8 cellular contexts compared by ENCODE assay signal in the genomic region with DNA sequence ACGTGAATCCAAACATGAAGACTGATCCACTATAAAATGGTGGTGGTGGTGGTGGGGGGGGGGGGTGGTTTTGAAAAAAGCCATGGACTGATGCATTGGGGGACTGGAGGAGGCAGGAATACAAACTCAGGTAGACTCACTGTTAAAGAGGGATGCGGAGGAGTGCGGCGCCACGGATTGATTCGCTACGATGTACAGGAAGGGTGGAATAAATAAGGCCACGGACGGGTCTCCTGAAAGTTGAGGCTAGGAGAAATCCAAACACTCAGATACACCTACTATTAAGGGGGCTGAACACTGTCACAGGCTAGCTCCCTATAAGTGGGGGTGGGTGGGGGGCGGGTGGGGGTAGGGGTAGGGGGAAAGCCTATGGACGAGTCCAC. TPM values are rescaled to one million over a fixed set of nuclear protein-coding genes. Genes with fewer than 3 reads are reported as not detected.
DNase-seq lines count a peak whose midpoint lies in the region; ATAC-seq, FAIRE-seq and TF ChIP-seq lines count a peak whose summit lies in the region.

No MANE protein-coding gene starts in this region.

- ATAC-seq in pancreas: no peak
- no peak for ATAC-seq in HG03135 (IDR thresholded peaks at IDR 0.05; ENCODE audit: unreplicated experiment)
- no peak for ATAC-seq in HG03196 (IDR thresholded peaks at IDR 0.05; ENCODE audit: unreplicated experiment)

- H3K4me2 ChIP-seq in OCI-LY3 (ENCODE audit: low read length): peak overlapping the region; percentile 92
- H3K4me2 ChIP-seq in endothelial cell of umbilical vein (ENCODE audit: insufficient read depth, low read length): peak overlapping the region; percentile 66

- H3K9ac ChIP-seq in OCI-LY3 (ENCODE audit: low read length): peak overlapping the region; percentile 92
- H3K9ac ChIP-seq in endothelial cell of umbilical vein (replicated peaks; ENCODE audit: extremely low read depth, insufficient read depth, low read length): peak overlapping the region; percentile 52

- no peaks in the 10 kb centered on the region for H3K27me3 ChIP-seq in OCI-LY3 (ENCODE audit: low read depth, low read length)
- no peaks in the 10 kb centered on the region for H3K27me3 ChIP-seq in endothelial cell of umbilical vein (ENCODE audit: control insufficient read depth in 2 of 2, insufficient read depth in 2 of 2, low read length in 2 of 2)
- H3K27me3 ChIP-seq in pancreas: no peaks in the 10 kb centered on the region

- peaks cover 37% of the 10 kb centered on the region for H3K4me1 Mint-ChIP-seq in Calu3 (ENCODE audit: low read depth, unreplicated experiment)

- POLR2A ChIA-PET in endothelial cell of umbilical vein (lab: Charles Lee): no interaction called here

- no peak for DNase-seq in Calu3
- DNase-seq in endothelial cell of umbilical vein (ENCODE audit: low read depth, low spot score): no peak
- no peak for DNase-seq in pancreas
- DNase-seq in NCI-H345 (lab: John Stamatoyannopoulos, UW): no peak
- DNase-seq in activated CD4-positive, CD25-positive, alpha-beta regulatory T cell treated with anti-CD3 and anti-CD28 coated beads, Interleukin-2, amount 50 U/mL, for 72 hours: no peak

- H3K4me3 ChIP-seq in OCI-LY3 (ENCODE audit: low read length) (peak overlapping the region; percentile 100), endothelial cell of umbilical vein (replicated peaks in 1 of 3; ENCODE audit: insufficient read depth in 1 of 3, low read depth in 1 of 3, low read length in 3 of 3) (peak overlapping the region in 2 of 3 experiments; percentile 56 to 88), pancreas (peak overlapping the region; percentile 33 to 56 (median 40))

- H3K9me1 ChIP-seq in endothelial cell of umbilical vein (replicated peaks; ENCODE audit: control insufficient read depth, extremely low read depth, insufficient read depth, low read length): no peaks in the 10 kb centered on the region

- no peak for TF ChIP-seq POLR2A in endothelial cell of umbilical vein (IDR thresholded peaks at IDR 0.05; ENCODE audit: low read depth, low read length)

- peak overlapping the region; percentile 82 for H3K27ac Mint-ChIP-seq in Calu3 (ENCODE audit: unreplicated experiment)

- CTCF ChIA-PET in Calu3 (lab: Charles Lee): interaction anchor here (0.6 to 1.2 kb wide), 2 partner anchors 36 to 1878 kb away, joined by 3 to 5 read pairs; no protein-coding TSS in a partner anchor
- CTCF ChIA-PET in endothelial cell of umbilical vein (lab: Charles Lee): interaction anchor here (1.0 kb wide), 1 partner anchor 68 kb away, joined by 3 read pairs; the partner anchor contains the start of gene TIMP1

- peak; percentile 49 for FAIRE-seq in endothelial cell of umbilical vein (lab: Jason Lieb, UNC)
- FAIRE-seq in pancreas (lab: Jason Lieb, UNC): no peak

- TF ChIP-seq CTCF in Calu3 (IDR thresholded peaks at IDR 0.05; ENCODE audit: unreplicated experiment) (no peak), OCI-LY3 (IDR thresholded peaks at IDR 0.05; ENCODE audit: low read depth, low read length) (no peak), endothelial cell of umbilical vein (IDR thresholded peaks at IDR 0.05; ENCODE audit: extremely low read depth in 1 of 2, insufficient read depth in 1 of 2, low read depth in 1 of 2, low read length in 2 of 2) (no peak), pancreas (IDR thresholded peaks at IDR 0.05) (no peak)

- no peaks in the 10 kb centered on the region for H3K9me3 Mint-ChIP-seq in Calu3 (ENCODE audit: low read depth, unreplicated experiment)

- BruUV-seq in Calu3 (replicated peaks; lab: Mats Ljungman, UMichigan): no TSS peak
- BruUV-seq in endothelial cell of umbilical vein (replicated peaks; lab: Mats Ljungman, UMichigan): no TSS peak

- H3K4me3 Mint-ChIP-seq in Calu3 (ENCODE audit: low read depth, unreplicated experiment): peak overlapping the region; percentile 77

- no peaks in the 10 kb centered on the region for H3K27me3 Mint-ChIP-seq in Calu3 (ENCODE audit: unreplicated experiment)

- H3K36me3 ChIP-seq in OCI-LY3 (replicated peaks; ENCODE audit: low read depth, low read length) (peaks cover 14% of the 10 kb centered on the region), endothelial cell of umbilical vein (ENCODE audit: control insufficient read depth in 2 of 2, extremely low read depth in 1 of 2, insufficient read depth in 2 of 2, low read length in 2 of 2) (peaks cover 2 to 3% of the 10 kb centered on the region in 2 experiments), pancreas (no peaks in the 10 kb centered on the region)

- H3K4me1 ChIP-seq in OCI-LY3 (ENCODE audit: low read length): peaks cover 20% of the 10 kb centered on the region
- peaks cover 14% of the 10 kb centered on the region for H3K4me1 ChIP-seq in endothelial cell of umbilical vein (ENCODE audit: control insufficient read depth, extremely low read depth, insufficient read depth, low read length)
- H3K4me1 ChIP-seq in pancreas: no peaks in the 10 kb centered on the region

- H3K9me3 ChIP-seq in OCI-LY3 (ENCODE audit: insufficient read depth, low read length) (no peaks in the 10 kb centered on the region), endothelial cell of umbilical vein (replicated peaks; ENCODE audit: control insufficient read depth, insufficient read depth, low read length) (no peaks in the 10 kb centered on the region), pancreas (no peaks in the 10 kb centered on the region)

- H3K27ac ChIP-seq in OCI-LY3 (ENCODE audit: low read length) (no peak overlapping the region), endothelial cell of umbilical vein (ENCODE audit: insufficient read depth, low read depth, low read length) (peak overlapping the region; percentile 21), pancreas (peak overlapping the region in 1 of 4 donors; percentile 55)

- 0 to 35% methylated on average over 11 of the region's 11 CpGs for WGBS in pancreas, 2 donors

- intact Hi-C loops in Calu3 (cut with micrococcal nuclease; ENCODE audit: unreplicated experiment) (loop anchor here (10.0 kb wide), 1 partner anchor 85 kb away; the partner anchor contains the start of gene ARAF), endothelial cell of umbilical vein (cut with micrococcal nuclease) (loop anchor here (1.0 to 2.0 kb wide), 2 partner anchors 9 to 377 kb away; no protein-coding TSS in a partner anchor), pancreas (cut with DNase I) (no loop called here)

- dilution Hi-C loops in endothelial cell of umbilical vein (cut with MboI; ENCODE audit: extremely low pct_ligation_motif_present, low sequenced_read_pairs): no loop called here

- peaks cover 37% of the 10 kb centered on the region for H3K36me3 Mint-ChIP-seq in Calu3 (ENCODE audit: insufficient read depth, unreplicated experiment)

- peaks cover 35% of the 10 kb centered on the region for H3K79me2 ChIP-seq in OCI-LY3 (ENCODE audit: low read length)
- peaks cover 10% of the 10 kb centered on the region for H3K79me2 ChIP-seq in endothelial cell of umbilical vein (ENCODE audit: control insufficient read depth, insufficient read depth, low read length)

- H2AFZ ChIP-seq in OCI-LY3 (ENCODE audit: low read depth, low read length) (no peak overlapping the region), endothelial cell of umbilical vein (ENCODE audit: low read depth, low read length) (no peak overlapping the region)

- no peaks in the 10 kb centered on the region; the same call in 1 of the 2 replicates for H4K20me1 ChIP-seq in OCI-LY3 (ENCODE audit: insufficient read depth, low read length)
- H4K20me1 ChIP-seq in endothelial cell of umbilical vein (replicated peaks; ENCODE audit: control insufficient read depth, extremely low read depth, insufficient read depth, low read length): no peaks in the 10 kb centered on the region

RNA-seq across cellular contexts. Expression of gene ELK1, which starts 0.6 kb away (rescaled TPM):
- total RNA-seq in Calu3 (2022): 42.4 and 43.9 TPM in 2 replicates
- 27.5 and 28.7 TPM in 2 replicates for total RNA-seq in endothelial cell of umbilical vein
- polyA plus RNA-seq in endothelial cell of umbilical vein: 18.3 and 21.0 TPM in 2 replicates
- polyA plus RNA-seq in endothelial cell of umbilical vein (2011; cell fraction: cytosol; rRNA removed): 12.1 and 15.2 TPM in 2 replicates
- polyA plus RNA-seq in endothelial cell of umbilical vein (2011; cell fraction: nucleus; rRNA removed): 9.7 and 9.8 TPM in 2 replicates
- polyA plus RNA-seq in endothelial cell of umbilical vein (2012): 15.9 and 19.6 TPM in 2 replicates
- 11.5 and 16.5 TPM in 2 replicates for polyA minus RNA-seq in endothelial cell of umbilical vein
- 32.8 TPM for polyA minus RNA-seq in endothelial cell of umbilical vein (2011; cell fraction: cytosol; rRNA and poly(A)+ RNA removed)
- polyA minus RNA-seq in endothelial cell of umbilical vein (2011; cell fraction: nucleus; rRNA and poly(A)+ RNA removed): 7.5 and 9.6 TPM in 2 replicates
- 10 to 100 TPM in 4 of 6 donors, 1 to 10 TPM in 2; 5.8 to 14.6 (median 10.4) TPM for total RNA-seq in pancreas
- 10 to 100 TPM in 1 of 2 donors, 1 to 10 TPM in 1; 7.6 to 10.2 TPM for polyA plus RNA-seq in pancreas

RNA-seq across cellular contexts. Expression of gene UXT, which starts 9.2 kb away (rescaled TPM):
- 112 and 116 TPM in 2 replicates for total RNA-seq in Calu3 (2022)
- total RNA-seq in endothelial cell of umbilical vein: 91.2 and 95.7 TPM in 2 replicates
- polyA plus RNA-seq in endothelial cell of umbilical vein: 153 and 164 TPM in 2 replicates
- polyA plus RNA-seq in endothelial cell of umbilical vein (2011; cell fraction: cytosol; rRNA removed): 87.8 and 115 TPM in 2 replicates
- polyA plus RNA-seq in endothelial cell of umbilical vein (2011; cell fraction: nucleus; rRNA removed): 45.8 and 62.3 TPM in 2 replicates
- 131 and 133 TPM in 2 replicates for polyA plus RNA-seq in endothelial cell of umbilical vein (2012)
- 32.0 and 35.6 TPM in 2 replicates for polyA minus RNA-seq in endothelial cell of umbilical vein
- 102 TPM for polyA minus RNA-seq in endothelial cell of umbilical vein (2011; cell fraction: cytosol; rRNA and poly(A)+ RNA removed)
- polyA minus RNA-seq in endothelial cell of umbilical vein (2011; cell fraction: nucleus; rRNA and poly(A)+ RNA removed): 22.1 and 30.6 TPM in 2 replicates
- total RNA-seq in pancreas: 10 to 100 TPM; 39.1 to 71.0 (median 61.5) TPM
- 100 to 1,000 TPM in 1 of 2 donors, 10 to 100 TPM in 1; 56.4 to 113 TPM for polyA plus RNA-seq in pancreas

RNA-seq across cellular contexts. Expression of gene CFP, which starts 20.0 kb away (rescaled TPM):
- total RNA-seq in Calu3 (2022) (1.2 and 1.4 TPM in 2 replicates), endothelial cell of umbilical vein (1.00 and 1.9 TPM in 2 replicates), pancreas (1 to 10 TPM in 3 of 6 donors, under 1 TPM in 3; 0.31 to 2.3 (median 0.95) TPM)
- polyA plus RNA-seq in endothelial cell of umbilical vein (0.62 and 0.69 TPM in 2 replicates), pancreas (1 to 10 TPM; 2.5 to 4.1 TPM)
- polyA plus RNA-seq in endothelial cell of umbilical vein (2011; cell fraction: cytosol; rRNA removed): 0.30 and 0.43 TPM in 2 replicates
- polyA plus RNA-seq in endothelial cell of umbilical vein (2011; cell fraction: nucleus; rRNA removed): 0.61 and 1.1 TPM in 2 replicates
- 1.5 and 5.0 TPM in 2 replicates for polyA plus RNA-seq in endothelial cell of umbilical vein (2012)
- polyA minus RNA-seq in endothelial cell of umbilical vein: 1.00 and 1.3 TPM in 2 replicates
- polyA minus RNA-seq in endothelial cell of umbilical vein (2011; cell fraction: cytosol; rRNA and poly(A)+ RNA removed): not detected
- 0.43 and 0.72 TPM in 2 replicates for polyA minus RNA-seq in endothelial cell of umbilical vein (2011; cell fraction: nucleus; rRNA and poly(A)+ RNA removed)

RNA-seq across cellular contexts. Expression of gene SYN1, which starts 30.1 kb away (rescaled TPM):
- total RNA-seq in Calu3 (2022): 0.21 TPM in 1 of 2 replicates, not detected in the other
- total RNA-seq in endothelial cell of umbilical vein: not detected in 2 replicates
- not detected in 2 replicates for polyA plus RNA-seq in endothelial cell of umbilical vein
- polyA plus RNA-seq in endothelial cell of umbilical vein (2011; cell fraction: cytosol; rRNA removed): 0.05 TPM in 1 of 2 replicates, not detected in the other
- not detected in 2 replicates for polyA plus RNA-seq in endothelial cell of umbilical vein (2011; cell fraction: nucleus; rRNA removed)
- 0.09 and 0.20 TPM in 2 replicates for polyA plus RNA-seq in endothelial cell of umbilical vein (2012)
- not detected in 2 replicates for polyA minus RNA-seq in endothelial cell of umbilical vein
- polyA minus RNA-seq in endothelial cell of umbilical vein (2011; cell fraction: cytosol; rRNA and poly(A)+ RNA removed): not detected
- polyA minus RNA-seq in endothelial cell of umbilical vein (2011; cell fraction: nucleus; rRNA and poly(A)+ RNA removed): not detected in 2 replicates
- total RNA-seq in pancreas: 1 to 10 TPM in 3 of 6 donors, under 1 TPM in 3; 0.47 to 2.4 (median 0.89) TPM
- polyA plus RNA-seq in pancreas: 10 to 100 TPM in 1 of 2 donors, 1 to 10 TPM in 1; 2.9 to 10.3 TPM

Comparison
In these comparisons a context has a peak if more than half of its experiments do, and no peak if none do; other contexts are left out.
1. H3K4me3 ChIP-seq: peak in every context shown above with its lines; median percentile 100 in OCI-LY3; 72 in endothelial cell of umbilical vein; 40 in pancreas.
2. intact Hi-C loops: an anchor here in Calu3 (10.0 kb wide) and endothelial cell of umbilical vein (1.0 to 2.0 kb wide); none called in pancreas.